26 cellular contexts compared by ENCODE assay signal in genomic region chr5:138651767-138652117, GRCh38.
"Had no signal": no experiment of that assay in that cellular context is flagged by ENCODE, and none has a peak within 500 bp of the region (broad histone marks: within the 10 kb centered on the region; RNA-seq: fewer than 3 reads in every experiment).

No MANE protein-coding gene starts in this region.

- H3K4me2 ChIP-seq: hepatocyte had no signal

- H3K27ac ChIP-seq: adrenal gland, ascending aorta, hepatocyte, left lung, testis, upper lobe of left lung, VCaP had no signal

- H3K27ac Mint-ChIP-seq: activated CD4-positive, alpha-beta memory T cell treated with anti-CD3 and anti-CD28 coated beads, Interleukin-2, amount 10 ng/mL, durations not matched to agents 7 days and 5 days; activated CD4-positive, alpha-beta T cell treated with anti-CD3 and anti-CD28 coated beads, Interleukin-2, amount 10 ng/mL, durations not matched to agents 24 days and 14 days; activated T-cell treated with anti-CD3 and anti-CD28 coated beads, Interleukin-2, amount 50 U/mL, for 72 hours; natural killer cell; progenitor cell of endocrine pancreas; stimulated activated naive B cell treated with anti-CD40 and anti-IgM and Interleukin-4, amounts not matched to agents 10 μg/mL and 1 μg/mL and 100 μg/mL, for 72 hours; T-cell; T-helper 2 cell treated with Interferon-gamma antibody and Interleukin-4, amounts not matched to agents 5 μg/mL and 100 μg/mL, for 36 hours had no signal

- H3K4me3 ChIP-seq: adrenal gland, ascending aorta, hepatocyte, left lung, lung, testis, upper lobe of left lung had no signal

- H3K9me3 Mint-ChIP-seq: activated CD4-positive, alpha-beta memory T cell treated with anti-CD3 and anti-CD28 coated beads, Interleukin-2, amount 10 ng/mL, durations not matched to agents 7 days and 5 days; activated CD4-positive, alpha-beta T cell treated with anti-CD3 and anti-CD28 coated beads, Interleukin-2, amount 10 ng/mL, durations not matched to agents 24 days and 14 days; activated T-cell treated with anti-CD3 and anti-CD28 coated beads, Interleukin-2, amount 50 U/mL, for 72 hours; natural killer cell; stimulated activated naive B cell treated with anti-CD40 and anti-IgM and Interleukin-4, amounts not matched to agents 10 μg/mL and 1 μg/mL and 100 μg/mL, for 72 hours; T-cell; T-helper 2 cell treated with Interferon-gamma antibody and Interleukin-4, amounts not matched to agents 5 μg/mL and 100 μg/mL, for 36 hours had no signal

- H3K36me3 Mint-ChIP-seq: natural killer cell; stimulated activated naive B cell treated with anti-CD40 and anti-IgM and Interleukin-4, amounts not matched to agents 10 μg/mL and 1 μg/mL and 100 μg/mL, for 72 hours; T-cell had no signal

- H3K36me3 ChIP-seq: adrenal gland, ascending aorta, left lung, upper lobe of left lung had no signal

- H3K27me3 ChIP-seq: adrenal gland, ascending aorta, hepatocyte, testis, upper lobe of left lung had no signal

- H3K4me3 Mint-ChIP-seq: activated CD4-positive, alpha-beta memory T cell treated with anti-CD3 and anti-CD28 coated beads, Interleukin-2, amount 10 ng/mL, durations not matched to agents 7 days and 5 days; activated CD4-positive, alpha-beta T cell treated with anti-CD3 and anti-CD28 coated beads, Interleukin-2, amount 10 ng/mL, durations not matched to agents 24 days and 14 days; activated T-cell treated with anti-CD3 and anti-CD28 coated beads, Interleukin-2, amount 50 U/mL, for 72 hours; natural killer cell; stimulated activated naive B cell treated with anti-CD40 and anti-IgM and Interleukin-4, amounts not matched to agents 10 μg/mL and 1 μg/mL and 100 μg/mL, for 72 hours; T-cell; T-helper 2 cell treated with Interferon-gamma antibody and Interleukin-4, amounts not matched to agents 5 μg/mL and 100 μg/mL, for 36 hours had no signal

- DNase-seq: activated CD4-positive, alpha-beta memory T cell treated with anti-CD3 and anti-CD28 coated beads, Interleukin-2, amount 10 ng/mL, durations not matched to agents 7 days and 5 days; activated CD4-positive, alpha-beta T cell treated with anti-CD3 and anti-CD28 coated beads, Interleukin-2, amount 10 ng/mL, durations not matched to agents 24 days and 14 days; activated effector memory CD4-positive, alpha-beta T cell treated with anti-CD3 and anti-CD28 coated beads, Interleukin-2, amount 50 U/mL, for 16 hours; activated naive CD4-positive, alpha-beta T cell treated with anti-CD3 and anti-CD28 coated beads, Interleukin-2, amount 50 U/mL, for 16 hours; activated T-cell treated with anti-CD3 and anti-CD28 coated beads, Interleukin-2, amount 50 U/mL, for 72 hours; adrenal gland; central memory CD4-positive, alpha-beta T cell; effector memory CD4-positive, alpha-beta T cell; foreskin melanocyte; kidney glomerular epithelial cell; midbrain; natural killer cell; stimulated activated CD4-positive, alpha-beta T cell treated with anti-CD3 and anti-CD28 coated beads, Interleukin-2, amount 100 ng/mL, for 48 hours; stimulated activated CD8-positive, alpha-beta memory T cell treated with anti-CD3 and anti-CD28 coated beads, Interleukin-4, amount 100 ng/mL, for 48 hours; stimulated activated naive B cell treated with anti-CD40 and anti-IgM and Interleukin-4, amounts not matched to agents 10 μg/mL and 1 μg/mL and 100 μg/mL, for 72 hours; T-cell; testis; upper lobe of left lung had no signal

- H2AFZ ChIP-seq: hepatocyte had no signal

- H3K79me2 ChIP-seq: hepatocyte had no signal

- H3K4me1 ChIP-seq: ascending aorta, left lung had no signal

- H3K9me3 ChIP-seq: adrenal gland, ascending aorta, left lung, testis, upper lobe of left lung had no signal

- ATAC-seq: activated CD4-positive, CD25-positive, alpha-beta regulatory T cell treated with anti-CD3 and anti-CD28 coated beads, Interleukin-2, amount 50 U/mL, for 24 hours; activated T-cell treated with anti-CD3 and anti-CD28 coated beads, Interleukin-2, amount 50 U/mL, for 72 hours; left lung; natural killer cell; stimulated activated naive B cell treated with anti-CD40 and anti-IgM and Interleukin-4, amounts not matched to agents 10 μg/mL and 1 μg/mL and 100 μg/mL, for 72 hours; T-cell had no signal
